21 cellular contexts compared by ENCODE assay signal in the genomic region with DNA sequence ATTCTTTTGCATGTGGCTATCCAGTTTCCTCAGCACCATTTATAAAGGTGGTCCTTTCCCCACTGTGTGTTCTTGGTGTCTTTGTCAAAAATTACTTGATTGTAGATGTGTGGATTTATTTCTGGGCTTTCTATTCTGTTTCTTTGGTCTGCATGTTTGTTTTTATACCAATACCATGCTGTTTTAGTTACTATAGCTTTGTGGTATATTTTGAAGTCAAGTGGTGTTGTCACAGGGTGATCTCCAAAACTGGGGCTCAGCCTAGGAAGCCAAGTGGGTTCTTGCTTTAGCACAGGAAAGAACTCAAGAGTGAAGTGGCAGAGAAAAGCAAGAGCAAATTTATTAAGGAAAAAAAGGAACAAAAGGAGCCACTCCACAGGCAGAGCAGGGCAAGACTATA. TPM values are rescaled to one million over a fixed set of nuclear protein-coding genes. Genes with fewer than 3 reads are reported as not detected.
DNase-seq lines count a peak whose midpoint lies in the region; ATAC-seq, FAIRE-seq and TF ChIP-seq lines count a peak whose summit lies in the region.
"Had no signal": no experiment of that assay in that cellular context is flagged by ENCODE, and none has a peak within 500 bp of the region (broad histone marks: within the 10 kb centered on the region; RNA-seq: fewer than 3 reads in every experiment).

No MANE protein-coding gene starts in this region.

- TF ChIP-seq CTCF in DND-41 (IDR thresholded peaks at IDR 0.05; ENCODE audit: borderline replicate concordance, extremely low read depth, low read length, poor library complexity, severe bottlenecking) (no peak), WTC11 (IDR thresholded peaks at IDR 0.05) (no peak), K562 (IDR thresholded peaks at IDR 0.05 in 2 of 3, conservative IDR thresholded peaks at IDR 0.05 in 1 of 3; ENCODE audit: insufficient read depth in 2 of 3, low read depth in 1 of 3, low read length in 3 of 3) (no peak), SK-N-SH (IDR thresholded peaks at IDR 0.05) (no peak)

- H3K4me2 ChIP-seq in DND-41 (ENCODE audit: insufficient read depth, low read length) (0 out of 2 replicates have a peak overlapping the region, but pooled peaks have one; percentile 67), K562 (ENCODE audit: insufficient read depth, low read length) (no peak overlapping the region), SK-N-SH (no peak overlapping the region)
- H3K4me2 ChIP-seq: A549 had no signal

- H3K4me1 ChIP-seq in DND-41 (ENCODE audit: insufficient read depth, low read length) (peaks cover 71% of the 10 kb centered on the region), K562 (replicated peaks in 1 of 2; ENCODE audit: control insufficient read depth in 2 of 2, insufficient read depth in 2 of 2, low read length in 2 of 2) (no peaks in the 10 kb centered on the region), SK-N-SH (ENCODE audit: control insufficient read depth in 1 of 2, insufficient read depth in 2 of 2, low read depth in 1 of 2, low read length in 1 of 2) (peaks cover 0 to 4% of the 10 kb centered on the region in 2 experiments; a peak in 1 of 4 replicates)
- H3K4me1 ChIP-seq: A549, Caco-2 had no signal

- in situ Hi-C loops in K562 (cut with MboI): no loop called here

- H3K36me3 Mint-ChIP-seq in WTC11: peaks cover 16% of the 10 kb centered on the region
- peaks cover 34% of the 10 kb centered on the region for H3K36me3 Mint-ChIP-seq in activated naive CD8-positive, alpha-beta T cell treated with anti-CD3 and anti-CD28 coated beads for 36 hours
- H3K36me3 Mint-ChIP-seq: CD8-positive, alpha-beta T cell had no signal

- ATAC-seq in DND-41 (ENCODE audit: insufficient read depth, low read depth) (no peak), WTC11 (no peak), K562 (no peak), HG02938 (IDR thresholded peaks at IDR 0.05; ENCODE audit: unreplicated experiment) (no peak)
- ATAC-seq: A549; CD8-positive, alpha-beta T cell; GM12878 had no signal

- H3K27me3 ChIP-seq in DND-41 (ENCODE audit: insufficient read depth, low read length, poor library complexity) (no peaks in the 10 kb centered on the region), K562 (ENCODE audit: control insufficient read depth in 2 of 2, insufficient read depth in 2 of 2, low read length in 2 of 2) (peaks cover 3 to 17% of the 10 kb centered on the region in 2 experiments; a peak in 3 of 5 replicates), SK-N-SH (ENCODE audit: insufficient read depth) (no peaks in the 10 kb centered on the region)

- H3K9me1 ChIP-seq in K562 (ENCODE audit: control insufficient read depth, insufficient read depth, low read length): no peaks in the 10 kb centered on the region

- H3K9me3 Mint-ChIP-seq in WTC11: peaks cover 17% of the 10 kb centered on the region
- H3K9me3 Mint-ChIP-seq in activated naive CD8-positive, alpha-beta T cell treated with anti-CD3 and anti-CD28 coated beads for 36 hours: peaks cover 13% of the 10 kb centered on the region

- peaks cover 17% of the 10 kb centered on the region for H3K27me3 Mint-ChIP-seq in WTC11 (ENCODE audit: low read depth)
- H3K27me3 Mint-ChIP-seq in activated naive CD8-positive, alpha-beta T cell treated with anti-CD3 and anti-CD28 coated beads for 36 hours: no peaks in the 10 kb centered on the region

- peaks cover 45% of the 10 kb centered on the region for H3K4me1 Mint-ChIP-seq in WTC11
- H3K4me1 Mint-ChIP-seq in activated naive CD8-positive, alpha-beta T cell treated with anti-CD3 and anti-CD28 coated beads for 36 hours: peaks cover 42% of the 10 kb centered on the region

- no peaks in the 10 kb centered on the region for H3F3A ChIP-seq in SK-N-SH (replicated peaks; ENCODE audit: insufficient read depth)

- DNase-seq in DND-41 (no peak), WTC11 (ENCODE audit: low spot score) (no peak), K562 (ENCODE audit: extremely low read depth in 1 of 4, low spot score in 3 of 4) (no peak), SK-N-SH (no peak)
- no peak for DNase-seq in activated naive CD8-positive, alpha-beta T cell treated with anti-CD3 and anti-CD28 coated beads for 36 hours
- DNase-seq in stimulated activated CD4-positive, alpha-beta T cell treated with anti-CD3 and anti-CD28 coated beads, Interleukin-4, amount 100 ng/mL, for 4 hours: no peak
- DNase-seq: 8988T; ACHN; Caco-2; CD4-positive, CD25-positive, alpha-beta regulatory T cell; CD8-positive, alpha-beta T cell; DMS153; EL; GDM1; GOT3; H7; HCEC 1CT had no signal

- intact Hi-C loops in K562 (cut with micrococcal nuclease): no loop called here

- BruUV-seq in K562 (replicated peaks; lab: Mats Ljungman, UMichigan): no TSS peak

- H3K79me2 ChIP-seq in DND-41 (ENCODE audit: insufficient read depth, low read length) (peaks cover 5% of the 10 kb centered on the region), K562 (ENCODE audit: control insufficient read depth, insufficient read depth, low read length) (no peaks in the 10 kb centered on the region), SK-N-SH (ENCODE audit: insufficient read depth) (no peaks in the 10 kb centered on the region)

- no peak for TF ChIP-seq RAD21 in K562 (CRISPR knock-in tag; conservative IDR thresholded peaks at IDR 0.05 in 1 of 2, IDR thresholded peaks at IDR 0.05 in 1 of 2)
- TF ChIP-seq RAD21 in SK-N-SH (IDR thresholded peaks at IDR 0.05; ENCODE audit: low read length): no peak

- no peaks in the 10 kb centered on the region for H3K9me2 ChIP-seq in SK-N-SH

- CTCF ChIA-PET in WTC11 (lab: Charles Lee): no interaction called here
- CTCF ChIA-PET in K562 (lab: Yijun Ruan, JAX; ENCODE audit: low intra/inter-chr PET ratio): no interaction called here
- CTCF ChIA-PET in SK-N-SH (lab: Yijun Ruan, JAX): interaction anchor here (1.0 to 2.7 kb wide), 2 partner anchors 9 to 15 kb away, joined by 4 to 10 read pairs; no protein-coding TSS in a partner anchor

- H3K4me3 Mint-ChIP-seq in WTC11: no peak overlapping the region
- H3K4me3 Mint-ChIP-seq in activated naive CD8-positive, alpha-beta T cell treated with anti-CD3 and anti-CD28 coated beads for 36 hours: no peak overlapping the region
- H3K4me3 Mint-ChIP-seq: CD4-positive, CD25-positive, alpha-beta regulatory T cell; CD8-positive, alpha-beta T cell had no signal

- no peak for TF ChIP-seq POLR2A in K562 (conservative IDR thresholded peaks at IDR 0.05)

- H3K9ac ChIP-seq in DND-41 (ENCODE audit: low read depth, low read length) (no peak overlapping the region), K562 (ENCODE audit: insufficient read depth in 1 of 2, low read depth in 2 of 2, low read length in 2 of 2) (no peak overlapping the region), SK-N-SH (no peak overlapping the region)

- no peak overlapping the region for H3K4me3 ChIP-seq in DND-41 (ENCODE audit: low read depth in 1 of 2, low read length in 2 of 2)
- no peak overlapping the region for H3K4me3 ChIP-seq in K562
- H3K4me3 ChIP-seq in SK-N-SH (ENCODE audit: low read depth in 2 of 2, low read length in 1 of 2): no peak overlapping the region
- H3K4me3 ChIP-seq: A549 had no signal

- TF ChIP-seq EP300 in K562 (IDR thresholded peaks at IDR 0.05; ENCODE audit: low read length) (no peak), SK-N-SH (IDR thresholded peaks at IDR 0.05; ENCODE audit: borderline replicate concordance in 1 of 2, low read depth in 1 of 2, low read length in 1 of 2) (no peak)

- H3K36me3 ChIP-seq in DND-41 (ENCODE audit: insufficient read depth, low read length) (no peaks in the 10 kb centered on the region), K562 (ENCODE audit: control insufficient read depth, insufficient read depth, low read length) (no peaks in the 10 kb centered on the region), SK-N-SH (replicated peaks in 1 of 2; ENCODE audit: control insufficient read depth in 1 of 2, insufficient read depth in 2 of 2, low read length in 1 of 2) (no peaks in the 10 kb centered on the region)

- no peak overlapping the region for H3K27ac Mint-ChIP-seq in WTC11
- H3K27ac Mint-ChIP-seq in activated naive CD8-positive, alpha-beta T cell treated with anti-CD3 and anti-CD28 coated beads for 36 hours: peak overlapping the region; percentile 98
- H3K27ac Mint-ChIP-seq: CD4-positive, CD25-positive, alpha-beta regulatory T cell; CD8-positive, alpha-beta T cell had no signal

- no peaks in the 10 kb centered on the region for H3K9me3 ChIP-seq in DND-41 (ENCODE audit: insufficient read depth, low read length, severe bottlenecking)
- no peaks in the 10 kb centered on the region for H3K9me3 ChIP-seq in K562 (replicated peaks; ENCODE audit: control insufficient read depth, insufficient read depth, low read depth, low read length)
- no peaks in the 10 kb centered on the region for H3K9me3 ChIP-seq in SK-N-SH
- H3K9me3 ChIP-seq: Caco-2 had no signal

- FAIRE-seq in K562 (lab: Jason Lieb, UNC): no peak
- FAIRE-seq: A549, GM12878, GM18507 had no signal

- peak overlapping the region; percentile 91 for H3K27ac ChIP-seq in DND-41 (ENCODE audit: low read length)
- no peak overlapping the region for H3K27ac ChIP-seq in K562 (ENCODE audit: extremely low read depth, low read depth, low read length)
- H3K27ac ChIP-seq in SK-N-SH (ENCODE audit: low read depth in 2 of 2, low read length in 1 of 2): no peak overlapping the region
- H3K27ac ChIP-seq: A549 had no signal

- H2AFZ ChIP-seq in DND-41 (ENCODE audit: low read depth, low read length) (no peak overlapping the region), K562 (ENCODE audit: low read depth, low read length) (no peak overlapping the region), SK-N-SH (ENCODE audit: low read depth) (no peak overlapping the region)

- H4K20me1 ChIP-seq in DND-41 (ENCODE audit: insufficient read depth, low read length) (no peaks in the 10 kb centered on the region), K562 (replicated peaks; ENCODE audit: control insufficient read depth, insufficient read depth, low read length) (no peaks in the 10 kb centered on the region), SK-N-SH (ENCODE audit: insufficient read depth) (no peaks in the 10 kb centered on the region)

- POLR2A ChIA-PET in WTC11 (lab: Charles Lee) (no interaction called here), K562 (lab: Yijun Ruan, JAX) (interaction anchor here (0.7 kb wide), 1 partner anchor 10 kb away, joined by 4 read pairs; no protein-coding TSS in a partner anchor), SK-N-SH (lab: Yijun Ruan, JAX) (no interaction called here)

RNA-seq across cellular contexts. Expression of a gene that starts 6.0 kb away (rescaled TPM):
- total RNA-seq in WTC11 (2021) (20.5 to 30.1 TPM (median 27.8 TPM) in 3 replicates), K562 (2014; rRNA removed) (not detected in 2 replicates), K562 (2014; rRNA removed; fragmentation: Illumina TruSeq; extraction: Trizol) (not detected in 2 replicates), K562 (2015; rRNA removed; fragmentation: Illumina TruSeq; extraction: Trizol) (not detected in 2 replicates), K562 (2021) (not detected in 2 replicates)
- total RNA-seq in activated naive CD8-positive, alpha-beta T cell treated with anti-CD3 and anti-CD28 coated beads for 36 hours: 1 to 10 TPM; 3.6 to 3.8 TPM
- not detected in 2 replicates for total RNA-seq in K562 (2011; cell fraction: chromatin; rRNA removed; ENCODE audit: low replicate concordance)
- total RNA-seq in K562 (2011; cell fraction: nucleolus; rRNA removed): not detected in 2 replicates
- not detected in 2 replicates for total RNA-seq in K562 (2011; cell fraction: nucleoplasm; rRNA removed)
- polyA plus RNA-seq in K562 (2011; rRNA removed) (not detected in 2 replicates), K562 (2014; fragmentation: Illumina TruSeq; extraction: Trizol) (not detected in 2 replicates), K562 (2014; fragmentation: Nextera tagmentation; extraction: Ambion mirVana) (not detected), K562 (2014; rRNA removed) (not detected in 2 replicates), SK-N-SH (2012; rRNA removed) (not detected in 2 replicates)
- not detected in 2 replicates for polyA plus RNA-seq in K562 (2011; cell fraction: cytosol; rRNA removed)
- polyA plus RNA-seq in K562 (2011; cell fraction: nucleus; rRNA removed): not detected in 2 replicates
- 0.14 TPM in 1 of 2 replicates, not detected in the other for polyA plus RNA-seq in K562 (2012)
- polyA minus RNA-seq in K562 (2011; rRNA and poly(A)+ RNA removed): not detected in 2 replicates
- not detected in 2 replicates for polyA minus RNA-seq in K562 (2011; cell fraction: cytosol; rRNA and poly(A)+ RNA removed)
- polyA minus RNA-seq in K562 (2011; cell fraction: nucleus; rRNA and poly(A)+ RNA removed): not detected in 2 replicates
- polyA plus RNA-seq in SK-N-SH (2012; cell fraction: cytosol; rRNA removed): not detected in 2 replicates
- not detected in 2 replicates for polyA plus RNA-seq in SK-N-SH (2012; cell fraction: nucleus; rRNA removed)
- total RNA-seq: Caco-2, GM12878 had no signal
- polyA plus RNA-seq: A549; CD4-positive, CD25-positive, alpha-beta regulatory T cell; GM12878 had no signal
